Comparison of ENCODE assay signal across 33 cellular contexts in genomic region chr1:3082051-3082450, GRCh38. TPM values are rescaled to one million over a fixed set of nuclear protein-coding genes. Genes with fewer than 3 reads are reported as not detected.
"Had no signal": no experiment of that assay in that cellular context is flagged by ENCODE, and none has a peak within 500 bp of the region (broad histone marks: within the 10 kb centered on the region; RNA-seq: fewer than 3 reads in every experiment).

No MANE protein-coding gene starts in this region.

- H3K9me3 ChIP-seq: adrenal gland had no signal

- H3K27ac ChIP-seq: adrenal gland, cardiac muscle cell, VCaP had no signal

- H3K4me1 ChIP-seq: adrenal gland had no signal

- H3K36me3 ChIP-seq: adrenal gland, cardiac muscle cell had no signal

- H3K27me3 ChIP-seq: adrenal gland, cardiac muscle cell had no signal

- ATAC-seq: activated CD8-positive, alpha-beta T cell treated with anti-CD3 and anti-CD28 coated beads for 36 hours; activated naive CD4-positive, alpha-beta T cell treated with anti-CD3 and anti-CD28 coated beads, Interleukin-2, amount 50 U/mL, for 72 hours; activated T-cell treated with anti-CD3 and anti-CD28 coated beads, Interleukin-2, amount 50 U/mL, for 4 hours; activated T-cell treated with anti-CD3 and anti-CD28 coated beads, Interleukin-2, amount 50 U/mL, for 72 hours; activated T-helper 17 cell treated with anti-CD3 and anti-CD28 coated beads, Interleukin-2, amount 50 U/mL, for 72 hours had no signal

- H3K4me3 ChIP-seq: adrenal gland, cardiac muscle cell had no signal

- DNase-seq: activated B cell treated with CpG ODN at 0.5 μM for 24 hours; activated CD4-positive, alpha-beta memory T cell treated with anti-CD3 and anti-CD28 coated beads for 36 hours; activated CD4-positive, alpha-beta T cell treated with anti-CD3 and anti-CD28 coated beads for 4 hours; activated CD4-positive, alpha-beta T cell treated with anti-CD3 and anti-CD28 coated beads, Interleukin-2, amount 10 ng/mL, durations not matched to agents 24 days and 14 days; activated CD4-positive, alpha-beta T cell treated with anti-CD3 and anti-CD28 coated beads, Interleukin-2, amount 50 U/mL, for 1 hour; activated CD4-positive, alpha-beta T cell treated with anti-CD3 and anti-CD28 coated beads, Interleukin-2, amount 50 U/mL, for 4 hours; activated CD4-positive, CD25-positive, alpha-beta regulatory T cell treated with anti-CD3 and anti-CD28 coated beads, Interleukin-2, amount 50 U/mL, for 72 hours; activated CD8-positive, alpha-beta memory T cell treated with anti-CD3 and anti-CD28 coated beads, Interleukin-2, amount 50 U/mL, for 4 hours; activated CD8-positive, alpha-beta T cell treated with anti-CD3 and anti-CD28 coated beads for 36 hours; activated effector memory CD4-positive, alpha-beta T cell treated with anti-CD3 and anti-CD28 coated beads, Interleukin-2, amount 50 U/mL, for 16 hours; activated gamma-delta T cell treated with Interleukin-2 at 50 U/mL for 16 hours; activated naive CD4-positive, alpha-beta T cell; activated naive CD4-positive, alpha-beta T cell treated with anti-CD3 and anti-CD28 coated beads for 36 hours; activated naive CD4-positive, alpha-beta T cell treated with anti-CD3 and anti-CD28 coated beads, Interleukin-2, amount 50 U/mL, for 16 hours; activated naive CD8-positive, alpha-beta T cell treated with anti-CD3 and anti-CD28 coated beads for 36 hours; activated T-cell treated with anti-CD3 and anti-CD28 coated beads for 4 hours; activated T-cell treated with anti-CD3 and anti-CD28 coated beads, Interleukin-2, amount 50 U/mL, for 1 hour; activated T-cell treated with anti-CD3 and anti-CD28 coated beads, Interleukin-2, amount 50 U/mL, for 4 hours; activated T-cell treated with anti-CD3 and anti-CD28 coated beads, Interleukin-2, amount 50 U/mL, for 72 hours; adrenal gland; amniotic stem cell; aorta; caudate nucleus; cerebellar nuclear complex; T-helper 1 cell; T-helper 2 cell; T-helper 9 cell had no signal

RNA-seq across cellular contexts. Expression of gene PRDM16, which starts 13.0 kb away (rescaled TPM):
- total RNA-seq: activated B cell treated with CpG ODN at 0.5 μM for 24 hours; activated CD4-positive, alpha-beta memory T cell treated with anti-CD3 and anti-CD28 coated beads for 36 hours; activated CD4-positive, alpha-beta T cell treated with anti-CD3 and anti-CD28 coated beads, Interleukin-2, amount 10 ng/mL, durations not matched to agents 24 days and 14 days; activated CD8-positive, alpha-beta memory T cell treated with anti-CD3 and anti-CD28 coated beads for 36 hours; activated T-helper 1 cell treated with anti-CD3 and anti-CD28 coated beads, Interleukin-12 subunit alpha, Interleukin-12 subunit beta, Interleukin-2, Interleukin-4 antibody, amounts not matched to agents 30 ng/mL and 10 ng/mL and 1 ng/mL, durations not matched to agents 14 hours and 24 hours and 36 hours; activated T-helper 17 cell treated with anti-CD3 and anti-CD28 coated beads, Interleukin-2, amount 50 U/mL, for 72 hours had no signal
